19 cellular contexts compared by ENCODE assay signal in genomic region chr6:14516947-14517346, GRCh38.
"Had no signal": no experiment of that assay in that cellular context is flagged by ENCODE, and none has a peak within 500 bp of the region (broad histone marks: within the 10 kb centered on the region; RNA-seq: fewer than 3 reads in every experiment).

No MANE protein-coding gene starts in this region.

- H3K4me3 ChIP-seq: adrenal gland, cardiac muscle cell, esophagus squamous epithelium, gastrocnemius medialis, heart right ventricle, lung, ovary, right lobe of liver, spleen had no signal

- H3K36me3 ChIP-seq: adrenal gland, cardiac muscle cell, esophagus squamous epithelium, gastrocnemius medialis, heart right ventricle, ovary, right lobe of liver, spleen, thoracic aorta had no signal

- H3K9me3 Mint-ChIP-seq: activated T-cell treated with anti-CD3 and anti-CD28 coated beads, Interleukin-2, amount 50 U/mL, for 24 hours; neural crest cell had no signal

- ATAC-seq: activated CD8-positive, alpha-beta memory T cell treated with anti-CD3 and anti-CD28 coated beads, Interleukin-2, amount 10 ng/mL, durations not matched to agents 7 days and 5 days; heart right ventricle; right lobe of liver had no signal

- H3K27ac ChIP-seq: adrenal gland, cardiac muscle cell, esophagus squamous epithelium, gastrocnemius medialis, heart right ventricle, ovary, right lobe of liver, spleen, thoracic aorta, VCaP had no signal

- H3K4me1 ChIP-seq: adrenal gland, esophagus squamous epithelium, gastrocnemius medialis, right lobe of liver had no signal

- DNase-seq: activated CD4-positive, alpha-beta T cell treated with anti-CD3 and anti-CD28 coated beads, Interleukin-2, amount 50 U/mL, for 48 hours; activated CD8-positive, alpha-beta memory T cell treated with anti-CD3 and anti-CD28 coated beads, Interleukin-2, amount 10 ng/mL, durations not matched to agents 7 days and 5 days; activated naive CD4-positive, alpha-beta T cell treated with anti-CD3 and anti-CD28 coated beads, Interleukin-2, amount 50 U/mL, for 16 hours; activated T-cell treated with anti-CD3 and anti-CD28 coated beads, Interleukin-2, amount 50 U/mL, for 24 hours; adrenal gland; esophagus squamous epithelium; heart right ventricle; left cardiac atrium; midbrain; right lobe of liver; spleen had no signal

- H3K9me3 ChIP-seq: adrenal gland, esophagus squamous epithelium, gastrocnemius medialis, heart right ventricle, ovary, right lobe of liver, spleen, thoracic aorta had no signal

- H3K27ac Mint-ChIP-seq: activated CD8-positive, alpha-beta memory T cell treated with anti-CD3 and anti-CD28 coated beads, Interleukin-2, amount 10 ng/mL, durations not matched to agents 7 days and 5 days; activated T-cell treated with anti-CD3 and anti-CD28 coated beads, Interleukin-2, amount 50 U/mL, for 24 hours; stimulated activated naive CD8-positive, alpha-beta T cell treated with anti-CD3 and anti-CD28 coated beads, Interleukin-15, Interleukin-2, amounts not matched to agents 100 ng/mL and 50 ng/mL, for 24 hours had no signal

- H3K4me3 Mint-ChIP-seq: activated CD8-positive, alpha-beta memory T cell treated with anti-CD3 and anti-CD28 coated beads, Interleukin-2, amount 10 ng/mL, durations not matched to agents 7 days and 5 days; activated T-cell treated with anti-CD3 and anti-CD28 coated beads, Interleukin-2, amount 50 U/mL, for 24 hours; neural crest cell; stimulated activated naive CD8-positive, alpha-beta T cell treated with anti-CD3 and anti-CD28 coated beads, Interleukin-15, Interleukin-2, amounts not matched to agents 100 ng/mL and 50 ng/mL, for 24 hours had no signal

- H3K27me3 ChIP-seq: adrenal gland, cardiac muscle cell, esophagus squamous epithelium, gastrocnemius medialis, heart right ventricle, ovary, right lobe of liver, spleen had no signal
